ENCODE assay signal across 1 cellular context in genomic region chr6:47197672-47198640, GRCh38.
TF ChIP-seq lines count a peak whose summit lies in the region.

No MANE protein-coding gene starts in this region.

TF ChIP-seq in GM12878, 131 proteins besides CTCF, POLR2A, EP300 and RAD21 (continued from another document):
- no peak for TF ChIP-seq ZBTB4 (CRISPR knock-in tag; IDR thresholded peaks at IDR 0.05)
- no peak for TF ChIP-seq ZBTB40 (IDR thresholded peaks at IDR 0.05; ENCODE audit: borderline replicate concordance)
- no peak for TF ChIP-seq MEF2B (IDR thresholded peaks at IDR 0.05; ENCODE audit: partially characterized antibody, poor library complexity, severe bottlenecking)
- no peak for TF ChIP-seq ELK1 (IDR thresholded peaks at IDR 0.05; ENCODE audit: low read depth, low read length)
- peak; percentile 27; the same call in 1 of the 2 replicates for TF ChIP-seq NFIC (IDR thresholded peaks at IDR 0.05; ENCODE audit: low read depth, low read length)
- TF ChIP-seq CEBPB (IDR thresholded peaks at IDR 0.05; ENCODE audit: borderline replicate concordance in 1 of 2, low read depth in 2 of 2, low read length in 2 of 2) = no peak
- TF ChIP-seq ATF7 (IDR thresholded peaks at IDR 0.05; ENCODE audit: low read depth) = no peak
- no peak for TF ChIP-seq SP1 (IDR thresholded peaks at IDR 0.05; ENCODE audit: low read depth, low read length)
- peak; percentile 15; the same call in 1 of the 2 replicates for TF ChIP-seq JUNB (IDR thresholded peaks at IDR 0.05)
- no peak for TF ChIP-seq CUX1 (IDR thresholded peaks at IDR 0.05; ENCODE audit: insufficient replicate concordance, low read depth, low read length)
- TF ChIP-seq BMI1 (IDR thresholded peaks at IDR 0.05; ENCODE audit: borderline replicate concordance) = no peak
